8 cellular contexts compared by ENCODE assay signal in genomic region chr19:42268704-42269517, GRCh38. TPM values are rescaled to one million over a fixed set of nuclear protein-coding genes. Genes with fewer than 3 reads are reported as not detected.
DNase-seq lines count a peak whose midpoint lies in the region; ATAC-seq and TF ChIP-seq lines count a peak whose summit lies in the region.

Gene CIC, plus strand, starts transcription at chr19:42269252. Its CDS starts 2,532 bp downstream, at chr19:42271784.

- POLR2A ChIA-PET in activated CD4-positive, alpha-beta T cell treated with anti-CD3 and anti-CD28 coated beads, Interleukin-2, amount 10 ng/mL, durations not matched to agents 7 days and 5 days (lab: Charles Lee): no interaction called here

- no peaks in the 10 kb centered on the region for H3K27me3 Mint-ChIP-seq in activated CD4-positive, alpha-beta T cell treated with anti-CD3 and anti-CD28 coated beads, Interleukin-2, amount 10 ng/mL, durations not matched to agents 7 days and 5 days

- H3K9me3 ChIP-seq in BE2C (no peaks in the 10 kb centered on the region), colonic mucosa (no peaks in the 10 kb centered on the region)

- intact Hi-C loops in colonic mucosa (cut with DNase I): no loop called here

- peaks cover 16% of the 10 kb centered on the region for H3K36me3 Mint-ChIP-seq in activated CD4-positive, alpha-beta T cell treated with anti-CD3 and anti-CD28 coated beads, Interleukin-2, amount 10 ng/mL, durations not matched to agents 7 days and 5 days (ENCODE audit: low read depth)

- no peak within 1 kb of the TSS for H3K4me3 Mint-ChIP-seq in activated CD4-positive, alpha-beta T cell treated with anti-CD3 and anti-CD28 coated beads, Interleukin-2, amount 10 ng/mL, durations not matched to agents 7 days and 5 days

- DNase-seq in BE2C (peak; percentile 99), NCI-H69 (lab: John Stamatoyannopoulos, UW) (peak; percentile 100), colonic mucosa (peak; percentile 99), kidney glomerular epithelial cell (lab: John Stamatoyannopoulos, UW) (peak; percentile 100)
- peak; percentile 100 for DNase-seq in activated CD4-positive, alpha-beta T cell treated with anti-CD3 and anti-CD28 coated beads, Interleukin-2, amount 10 ng/mL, durations not matched to agents 7 days and 5 days
- peak; percentile 98 to 99 for DNase-seq in stimulated activated CD4-positive, alpha-beta T cell treated with anti-CD3 and anti-CD28 coated beads, Interleukin-1b, Interleukin-23, amount 100 ng/mL, for 1 hour (ENCODE audit: low read depth in 2 of 2)

- CTCF ChIA-PET in activated CD4-positive, alpha-beta T cell treated with anti-CD3 and anti-CD28 coated beads, Interleukin-2, amount 10 ng/mL, durations not matched to agents 7 days and 5 days (lab: Charles Lee): interaction anchor here (0.6 to 3.8 kb wide), 4 partner anchors 11 to 49 kb away, joined by 3 to 31 read pairs (median 8); partner anchors contain the start of gene GSK3A

- ATAC-seq in GM19372 (IDR thresholded peaks at IDR 0.05; ENCODE audit: low read depth, unreplicated experiment) (peak; percentile 78), HG03521 (IDR thresholded peaks at IDR 0.05; ENCODE audit: unreplicated experiment) (peak; percentile 75)

- peak within 1 kb of the TSS; percentile 83 for H3K27ac ChIP-seq in colonic mucosa

- H3K4me1 Mint-ChIP-seq in activated CD4-positive, alpha-beta T cell treated with anti-CD3 and anti-CD28 coated beads, Interleukin-2, amount 10 ng/mL, durations not matched to agents 7 days and 5 days: peaks cover 30% of the 10 kb centered on the region

- H3K36me3 ChIP-seq in BE2C (peaks cover 24% of the 10 kb centered on the region), colonic mucosa (no peaks in the 10 kb centered on the region)

- H3K4me1 ChIP-seq in BE2C: no peaks in the 10 kb centered on the region
- peaks cover 14% of the 10 kb centered on the region for H3K4me1 ChIP-seq in colonic mucosa

- H3K27ac Mint-ChIP-seq in activated CD4-positive, alpha-beta T cell treated with anti-CD3 and anti-CD28 coated beads, Interleukin-2, amount 10 ng/mL, durations not matched to agents 7 days and 5 days: peak within 1 kb of the TSS; percentile 99

- TF ChIP-seq CTCF in BE2C (IDR thresholded peaks at IDR 0.05; ENCODE audit: low read depth, low read length) (no peak), colonic mucosa (IDR thresholded peaks at IDR 0.05) (no peak)

- H3K4me3 ChIP-seq in BE2C (ENCODE audit: low read depth, low read length) (peak within 1 kb of the TSS; percentile 86), colonic mucosa (peak within 1 kb of the TSS; percentile 48)

- no peaks in the 10 kb centered on the region for H3K9me3 Mint-ChIP-seq in activated CD4-positive, alpha-beta T cell treated with anti-CD3 and anti-CD28 coated beads, Interleukin-2, amount 10 ng/mL, durations not matched to agents 7 days and 5 days

- H3K9ac ChIP-seq in colonic mucosa (ENCODE audit: low read depth in 2 of 2, low read length in 2 of 2): peak within 1 kb of the TSS; percentile 84 to 99

- H3K27me3 ChIP-seq in BE2C (no peaks in the 10 kb centered on the region), colonic mucosa (no peaks in the 10 kb centered on the region)

RNA-seq across cellular contexts. Expression of gene CIC, which starts in this region (rescaled TPM):
- polyA plus RNA-seq in BE2C (2012; ENCODE audit: insufficient read depth, insufficient read length, low read depth): 101 TPM
- 10 to 100 TPM; 69.3 to 81.0 TPM for total RNA-seq in activated CD4-positive, alpha-beta T cell treated with anti-CD3 and anti-CD28 coated beads, Interleukin-2, amount 10 ng/mL, durations not matched to agents 7 days and 5 days
- 10 to 100 TPM; 47.8 to 54.6 TPM for total RNA-seq in colonic mucosa

Comparison
In these comparisons a context has a peak if more than half of its experiments do, and no peak if none do; other contexts are left out.
1. Peak in every context shown above with its lines: DNase-seq, ATAC-seq, H3K4me3 ChIP-seq and H3K27ac ChIP-seq.